ENCODE assay signal across 7 cellular contexts in genomic region chr4:37825943-37826281, GRCh38. TPM values are rescaled to one million over a fixed set of nuclear protein-coding genes. Genes with fewer than 3 reads are reported as not detected.
DNase-seq lines count a peak whose midpoint lies in the region; ATAC-seq and TF ChIP-seq lines count a peak whose summit lies in the region.

No MANE protein-coding gene starts in this region.

- H3K36me3 ChIP-seq in NT2/D1 (ENCODE audit: insufficient read depth, insufficient read length, low read length) (peaks cover 12% of the 10 kb centered on the region), brain microvascular endothelial cell (replicated peaks) (peaks cover 9% of the 10 kb centered on the region), left lung (peaks cover 0 to 9% of the 10 kb centered on the region in 2 donors), thoracic aorta (peaks cover 5% of the 10 kb centered on the region)

- H3K9ac ChIP-seq in NT2/D1 (ENCODE audit: insufficient read length, low read depth), result peak overlapping the region; percentile 74

- in situ Hi-C loops in brain microvascular endothelial cell (cut with HindIII; ENCODE audit: low pct_ligation_motif_present, low sequenced_read_pairs), result no loop called here

- H3K9me3 ChIP-seq in NT2/D1 (ENCODE audit: insufficient read depth, low read length) (no peaks in the 10 kb centered on the region), left lung (no peaks in the 10 kb centered on the region), thoracic aorta (no peaks in the 10 kb centered on the region)

- TF ChIP-seq POLR2A in GM18505 (IDR thresholded peaks at IDR 0.05; ENCODE audit: borderline replicate concordance, extremely low read depth, insufficient read depth, insufficient read length), result no peak

- H3K4me3 ChIP-seq in NT2/D1 (ENCODE audit: insufficient read length, low read depth), result peak overlapping the region; percentile 85
- H3K4me3 ChIP-seq in brain microvascular endothelial cell (ENCODE audit: low read depth, low read length), result peak overlapping the region; percentile 92
- H3K4me3 ChIP-seq in left lung, result peak overlapping the region; percentile 73 to 94
- peak overlapping the region; percentile 94 for H3K4me3 ChIP-seq in thoracic aorta

- TF ChIP-seq CTCF in brain microvascular endothelial cell (IDR thresholded peaks at IDR 0.05; ENCODE audit: low read depth, low read length, missing control alignments) (no peak), left lung (IDR thresholded peaks at IDR 0.05) (no peak), thoracic aorta (IDR thresholded peaks at IDR 0.05) (no peak)

- intact Hi-C loops in left lung (cut with DNase I), result no loop called here

- H3K4me1 ChIP-seq in NT2/D1 (ENCODE audit: insufficient read depth, insufficient read length) (no peaks in the 10 kb centered on the region), left lung (peaks cover 8 to 22% of the 10 kb centered on the region in 2 donors), thoracic aorta (ENCODE audit: control insufficient read depth in 1 of 2, low read depth in 2 of 2) (peaks cover 5 to 18% of the 10 kb centered on the region in 2 donors)

- H3K27ac ChIP-seq in brain microvascular endothelial cell (peak overlapping the region; percentile 77), left lung (peak overlapping the region; percentile 81 to 85), thoracic aorta (peak overlapping the region; percentile 63 to 78)

- DNase-seq in NT2/D1 (ENCODE audit: low read depth, low spot score) (no peak), brain microvascular endothelial cell (peak; percentile 12), left lung (no peak), thoracic aorta (ENCODE audit: low spot score) (no peak)
- no peak for DNase-seq in stimulated activated CD4-positive, alpha-beta T cell treated with anti-CD3 and anti-CD28 coated beads, Interleukin-4, amount 100 ng/mL, for 1 hour

- ATAC-seq in GM18505 (IDR thresholded peaks at IDR 0.05; ENCODE audit: unreplicated experiment) (peak; percentile 2), HG02623 (IDR thresholded peaks at IDR 0.05; ENCODE audit: unreplicated experiment) (peak; percentile 2), left lung (peak; percentile 29), thoracic aorta (ENCODE audit: insufficient number of reproducible peaks, low FRiP score, low read depth) (no peak)

- H3K27me3 ChIP-seq in NT2/D1 (ENCODE audit: insufficient read depth, insufficient read length) (peaks cover 14% of the 10 kb centered on the region), brain microvascular endothelial cell (replicated peaks) (no peaks in the 10 kb centered on the region), left lung (no peaks in the 10 kb centered on the region), thoracic aorta (replicated peaks; ENCODE audit: insufficient read depth) (no peaks in the 10 kb centered on the region)

RNA-seq across cellular contexts. Expression of gene PGM2, which starts 0.6 kb away (rescaled TPM):
- total RNA-seq in left lung (10 to 100 TPM; 23.0 to 27.9 TPM), thoracic aorta (10 to 100 TPM; 22.9 to 29.1 TPM)
